9 cellular contexts compared by ENCODE assay signal in the genomic region with DNA sequence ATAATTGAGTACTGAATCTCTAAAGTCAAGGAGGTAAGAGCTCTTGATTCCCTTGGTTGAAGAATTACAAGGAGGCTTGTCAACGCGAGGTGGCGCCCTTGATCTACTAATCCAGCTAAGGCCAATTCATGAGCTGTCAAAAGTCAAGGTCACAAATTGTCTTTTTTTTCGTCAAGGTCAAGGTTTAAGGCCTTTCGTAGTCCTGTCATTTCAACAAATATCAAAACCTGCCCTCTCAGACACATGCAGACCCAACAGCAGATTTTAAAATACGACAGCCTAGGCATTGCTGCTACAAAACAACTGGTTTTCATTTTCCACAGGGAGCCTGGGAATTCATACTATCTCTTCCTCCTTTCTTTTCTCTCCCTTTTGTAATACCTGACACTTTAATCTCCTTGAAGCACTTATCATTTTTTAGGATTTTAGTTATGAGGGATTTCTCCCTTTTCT. TPM values are rescaled to one million over a fixed set of nuclear protein-coding genes. Genes with fewer than 3 reads are reported as not detected.
DNase-seq lines count a peak whose midpoint lies in the region; ATAC-seq and FAIRE-seq lines count a peak whose summit lies in the region.
"Had no signal": no experiment of that assay in that cellular context is flagged by ENCODE, and none has a peak within 500 bp of the region (broad histone marks: within the 10 kb centered on the region; RNA-seq: fewer than 3 reads in every experiment).

No MANE protein-coding gene starts in this region.

- H3K36me3 ChIP-seq in mesenchymal stem cell (ENCODE audit: control insufficient read depth in 1 of 2, insufficient read depth in 2 of 2, low read depth in 1 of 2, low read length in 2 of 2): peaks cover 0 to 3% of the 10 kb centered on the region in 2 experiments

- DNase-seq in GM19240 (ENCODE audit: insufficient read length, low spot score) (peak; percentile 77), NCI-H69 (lab: John Stamatoyannopoulos, UW) (peak; percentile 80), dermis microvascular lymphatic vessel endothelial cell (ENCODE audit: low read depth in 2 of 2) (peak; percentile 57 to 83), mesenchymal stem cell (peak; percentile 71)
- DNase-seq in activated CD4-positive, alpha-beta T cell treated with anti-CD3 and anti-CD28 coated beads, Interleukin-2, amount 50 U/mL, for 48 hours: peak; percentile 91
- DNase-seq in stimulated activated CD8-positive, alpha-beta memory T cell treated with anti-CD3 and anti-CD28 coated beads, Interleukin-15, amount 100 ng/mL, for 24 hours (ENCODE audit: low read depth): peak; percentile 70

- ATAC-seq in HG03469 (IDR thresholded peaks at IDR 0.05; ENCODE audit: unreplicated experiment): no peak

- H2AFZ ChIP-seq in mesenchymal stem cell (ENCODE audit: low read depth, low read length): no peak overlapping the region

- no peak overlapping the region for H3K14ac ChIP-seq in mesenchymal stem cell (ENCODE audit: low read length in 2 of 2)

- H3K23ac ChIP-seq in mesenchymal stem cell (ENCODE audit: low read length in 2 of 2): no peak overlapping the region

- H2BK12ac ChIP-seq in mesenchymal stem cell (ENCODE audit: low read length in 2 of 2): no peak overlapping the region

- H2AK5ac ChIP-seq in mesenchymal stem cell (ENCODE audit: low read length, severe bottlenecking): no peak overlapping the region

- H2BK120ac ChIP-seq in mesenchymal stem cell (ENCODE audit: low read depth, low read length): no peak overlapping the region

- H4K8ac ChIP-seq in mesenchymal stem cell (ENCODE audit: low read length): no peak overlapping the region

- peak; percentile 98 for FAIRE-seq in A204.1 (lab: Jason Lieb, UNC)

- H3K4me1 ChIP-seq in mesenchymal stem cell (ENCODE audit: control insufficient read depth, insufficient read depth, low read depth, low read length): peaks cover 33% of the 10 kb centered on the region

- H3K27me3 ChIP-seq in mesenchymal stem cell (ENCODE audit: control insufficient read depth in 1 of 2, insufficient read depth in 1 of 2, low read length in 2 of 2): peaks cover 69 to 78% of the 10 kb centered on the region in 2 experiments

- H4K91ac ChIP-seq in mesenchymal stem cell (ENCODE audit: low read length): no peak overlapping the region

- H3K4me2 ChIP-seq in mesenchymal stem cell (ENCODE audit: low read length, poor library complexity, severe bottlenecking): no peak overlapping the region

- H3K9ac ChIP-seq in mesenchymal stem cell (ENCODE audit: low read length): no peak overlapping the region

- H3K18ac ChIP-seq in mesenchymal stem cell (ENCODE audit: low read depth in 1 of 2, low read length in 2 of 2): no peak overlapping the region

- H3K4ac ChIP-seq in mesenchymal stem cell (ENCODE audit: low read depth in 1 of 2, low read length in 2 of 2): no peak overlapping the region

- H3K9me3 ChIP-seq in mesenchymal stem cell (ENCODE audit: control insufficient read depth, low read length): no peaks in the 10 kb centered on the region

- H3K27ac ChIP-seq in mesenchymal stem cell (ENCODE audit: low read length, poor library complexity, severe bottlenecking): no peak overlapping the region

- WGBS in mesenchymal stem cell: under 1% methylated on average over 6 of the region's 6 CpGs

- H3K79me1 ChIP-seq in mesenchymal stem cell (replicated peaks; ENCODE audit: low read length, poor library complexity, severe bottlenecking): no peaks in the 10 kb centered on the region

- no peak overlapping the region for H2BK15ac ChIP-seq in mesenchymal stem cell (ENCODE audit: low read depth, poor library complexity, severe bottlenecking)

- no peak overlapping the region for H2BK5ac ChIP-seq in mesenchymal stem cell (ENCODE audit: low read depth, low read length, poor library complexity, severe bottlenecking)

- no peak overlapping the region for H3K4me3 ChIP-seq in mesenchymal stem cell (ENCODE audit: insufficient read depth in 1 of 2, low read depth in 1 of 2, low read length in 2 of 2)

RNA-seq across cellular contexts. Expression of a gene that starts 3.6 kb away (rescaled TPM):
- not detected in 2 replicates for total RNA-seq in dermis microvascular lymphatic vessel endothelial cell
- not detected for polyA plus RNA-seq in mesenchymal stem cell (2013, experiment 1 of 2)
- polyA plus RNA-seq in mesenchymal stem cell (2013, experiment 2 of 2): not detected
- total RNA-seq: temporal lobe had no signal

RNA-seq across cellular contexts. Expression of a gene that starts 11.3 kb away (rescaled TPM):
- total RNA-seq in dermis microvascular lymphatic vessel endothelial cell: 0.13 TPM in 2 replicates
- polyA plus RNA-seq in mesenchymal stem cell (2013, experiment 1 of 2): 1.4 TPM
- polyA plus RNA-seq in mesenchymal stem cell (2013, experiment 2 of 2): 1.3 TPM
- total RNA-seq: temporal lobe had no signal

RNA-seq across cellular contexts. Expression of a gene that starts 22.2 kb away (rescaled TPM):
- total RNA-seq in dermis microvascular lymphatic vessel endothelial cell: 0.90 and 2.3 TPM in 2 replicates
- polyA plus RNA-seq in mesenchymal stem cell (2013, experiment 1 of 2): 6.9 TPM
- 7.1 TPM for polyA plus RNA-seq in mesenchymal stem cell (2013, experiment 2 of 2)
- total RNA-seq: temporal lobe had no signal

RNA-seq across cellular contexts. Expression of a gene that starts 31.0 kb away (rescaled TPM):
- 3.2 and 4.7 TPM in 2 replicates for total RNA-seq in dermis microvascular lymphatic vessel endothelial cell
- polyA plus RNA-seq in mesenchymal stem cell (2013, experiment 1 of 2): 9.8 TPM
- polyA plus RNA-seq in mesenchymal stem cell (2013, experiment 2 of 2): 9.8 TPM

RNA-seq across cellular contexts. Expression of a gene that starts 39.8 kb away (rescaled TPM):
- total RNA-seq in dermis microvascular lymphatic vessel endothelial cell: 1.0 and 2.0 TPM in 2 replicates
- 3.1 TPM for polyA plus RNA-seq in mesenchymal stem cell (2013, experiment 1 of 2)
- polyA plus RNA-seq in mesenchymal stem cell (2013, experiment 2 of 2): 3.2 TPM
- total RNA-seq: temporal lobe had no signal
